Comparison of ENCODE assay signal across 10 cellular contexts in genomic region chr1:94727846-94728715, GRCh38.
A peak's percentile ranks its signal among the peaks of the same experiment; 100 is the strongest.
DNase-seq lines count a peak whose midpoint lies in the region; ATAC-seq and TF ChIP-seq lines count a peak whose summit lies in the region.
"Had no signal": no experiment of that assay in that cellular context is flagged by ENCODE, and none has a peak within 500 bp of the region (broad histone marks: within the 10 kb centered on the region; RNA-seq: fewer than 3 reads in every experiment).

No MANE protein-coding gene starts in this region.

- no peaks in the 10 kb centered on the region for H3K36me3 Mint-ChIP-seq in stimulated activated memory B cell treated with anti-CD40 and anti-IgM and Interleukin-4, amounts not matched to agents 10 μg/mL and 1 μg/mL and 100 μg/mL, for 72 hours

- H3K27me3 Mint-ChIP-seq in stimulated activated memory B cell treated with anti-CD40 and anti-IgM and Interleukin-4, amounts not matched to agents 10 μg/mL and 1 μg/mL and 100 μg/mL, for 72 hours: peaks cover 11% of the 10 kb centered on the region

- TF ChIP-seq CTCF in HFF-Myc (IDR thresholded peaks at IDR 0.05; ENCODE audit: low read depth, low read length, missing control alignments): no peak
- no peak for TF ChIP-seq CTCF in fibroblast of villous mesenchyme (IDR thresholded peaks at IDR 0.05; ENCODE audit: insufficient read depth, low read depth, low read length)

- peaks cover 3% of the 10 kb centered on the region for H3K9me3 Mint-ChIP-seq in stimulated activated memory B cell treated with anti-CD40 and anti-IgM and Interleukin-4, amounts not matched to agents 10 μg/mL and 1 μg/mL and 100 μg/mL, for 72 hours
- H3K9me3 Mint-ChIP-seq: activated T-helper 17 cell treated with anti-CD3 and anti-CD28 coated beads, Interleukin-2, amount 50 U/mL, for 72 hours had no signal

- DNase-seq in HFF-Myc (ENCODE audit: extremely low read depth, low read depth) (peak; percentile 83), SW480 (ENCODE audit: low spot score) (peak; percentile 46), fibroblast of villous mesenchyme (ENCODE audit: low read depth) (peak; percentile 93), stromal cell of bone marrow (ENCODE audit: low read depth) (peak; percentile 61), NCI-H82 (lab: John Stamatoyannopoulos, UW) (no peak)
- no peak for DNase-seq in stimulated activated CD4-positive, alpha-beta T cell treated with anti-CD3 and anti-CD28 coated beads, Interleukin-2, amount 100 ng/mL, for 48 hours
- DNase-seq: stimulated activated CD4-positive, alpha-beta T cell treated with anti-CD3 and anti-CD28 coated beads, Interleukin-4, amount 100 ng/mL, for 24 hours had no signal

- no peak overlapping the region for H3K4me3 Mint-ChIP-seq in stimulated activated memory B cell treated with anti-CD40 and anti-IgM and Interleukin-4, amounts not matched to agents 10 μg/mL and 1 μg/mL and 100 μg/mL, for 72 hours
- H3K4me3 Mint-ChIP-seq: activated T-helper 17 cell treated with anti-CD3 and anti-CD28 coated beads, Interleukin-2, amount 50 U/mL, for 72 hours had no signal

- no peak for ATAC-seq in stimulated activated memory B cell treated with anti-CD40 and anti-IgM and Interleukin-4, amounts not matched to agents 10 μg/mL and 1 μg/mL and 100 μg/mL, for 72 hours
- ATAC-seq in HG03039 (IDR thresholded peaks at IDR 0.05; ENCODE audit: unreplicated experiment): no peak
- ATAC-seq: activated T-helper 17 cell treated with anti-CD3 and anti-CD28 coated beads, Interleukin-2, amount 50 U/mL, for 72 hours had no signal

- H3K27ac Mint-ChIP-seq in stimulated activated memory B cell treated with anti-CD40 and anti-IgM and Interleukin-4, amounts not matched to agents 10 μg/mL and 1 μg/mL and 100 μg/mL, for 72 hours: no peak overlapping the region
- H3K27ac Mint-ChIP-seq: activated T-helper 17 cell treated with anti-CD3 and anti-CD28 coated beads, Interleukin-2, amount 50 U/mL, for 72 hours had no signal

- no peaks in the 10 kb centered on the region for H3K4me1 Mint-ChIP-seq in stimulated activated memory B cell treated with anti-CD40 and anti-IgM and Interleukin-4, amounts not matched to agents 10 μg/mL and 1 μg/mL and 100 μg/mL, for 72 hours
- H3K4me1 Mint-ChIP-seq: activated T-helper 17 cell treated with anti-CD3 and anti-CD28 coated beads, Interleukin-2, amount 50 U/mL, for 72 hours had no signal

- no peak overlapping the region for H3K4me3 ChIP-seq in HFF-Myc (replicated peaks; ENCODE audit: low read depth, low read length)
- H3K4me3 ChIP-seq in fibroblast of villous mesenchyme (ENCODE audit: low read depth, low read length): no peak overlapping the region

Comparison
In these comparisons a context has a peak if more than half of its experiments do, and no peak if none do; other contexts are left out.
1. DNase-seq: peak in HFF-Myc (single experiment), SW480 (single experiment), fibroblast of villous mesenchyme (single experiment) and stromal cell of bone marrow (single experiment); none in stimulated activated CD4-positive, alpha-beta T cell treated with anti-CD3 and anti-CD28 coated beads, Interleukin-2, amount 100 ng/mL, for 48 hours (0 of 2) and NCI-H82 (single experiment).